In the genomic region with DNA sequence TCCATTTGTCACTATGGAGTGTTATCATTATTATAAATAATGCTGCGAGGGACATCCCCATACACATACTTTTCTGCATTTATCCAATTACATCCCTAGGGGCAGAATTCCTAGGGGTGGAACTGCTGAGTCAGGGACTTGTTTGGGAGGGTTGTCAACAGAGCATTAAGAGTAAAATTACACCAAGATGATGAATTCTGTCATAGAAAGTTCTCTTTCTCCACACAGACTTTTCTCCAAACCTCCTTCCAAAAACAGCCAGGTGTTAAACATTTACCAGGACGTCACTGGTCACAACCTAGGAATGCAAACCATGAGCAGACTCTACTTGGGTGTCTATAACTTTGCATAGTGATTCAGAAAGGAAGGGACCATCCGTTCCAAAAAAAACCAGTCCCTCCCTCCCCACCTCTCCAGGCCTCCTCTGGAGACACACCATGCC, we compare ENCODE assay signal across 16 cellular contexts. TPM values are rescaled to one million over a fixed set of nuclear protein-coding genes. Genes with fewer than 3 reads are reported as not detected.
DNase-seq lines count a peak whose midpoint lies in the region; ATAC-seq and TF ChIP-seq lines count a peak whose summit lies in the region.
"Had no signal": no experiment of that assay in that cellular context is flagged by ENCODE, and none has a peak within 500 bp of the region (broad histone marks: within the 10 kb centered on the region; RNA-seq: fewer than 3 reads in every experiment).

No MANE protein-coding gene starts in this region.

- no peak overlapping the region for H3K4me3 Mint-ChIP-seq in activated CD4-positive, alpha-beta T cell treated with anti-CD3 and anti-CD28 coated beads for 36 hours
- H3K4me3 Mint-ChIP-seq in dendritic cell treated with granulocyte-macrophage colony-stimulating factor and Interleukin-4, amounts not matched to agents 40 ng/mL and 50 ng/mL, for 4 days, result no peak overlapping the region
- H3K4me3 Mint-ChIP-seq: brain, GM23338 had no signal

- H3K9me3 Mint-ChIP-seq in activated CD4-positive, alpha-beta T cell treated with anti-CD3 and anti-CD28 coated beads for 36 hours (ENCODE audit: low read depth), result no peaks in the 10 kb centered on the region
- H3K9me3 Mint-ChIP-seq in dendritic cell treated with granulocyte-macrophage colony-stimulating factor and Interleukin-4, amounts not matched to agents 40 ng/mL and 50 ng/mL, for 4 days, result no peaks in the 10 kb centered on the region
- H3K9me3 Mint-ChIP-seq: brain, GM23338 had no signal

- H3K36me3 Mint-ChIP-seq in activated CD4-positive, alpha-beta T cell treated with anti-CD3 and anti-CD28 coated beads for 36 hours (ENCODE audit: low read depth), result peaks cover 60% of the 10 kb centered on the region
- peaks cover 90% of the 10 kb centered on the region for H3K36me3 Mint-ChIP-seq in dendritic cell treated with granulocyte-macrophage colony-stimulating factor and Interleukin-4, amounts not matched to agents 40 ng/mL and 50 ng/mL, for 4 days (ENCODE audit: low read depth)

- no peak overlapping the region for H3K4me2 ChIP-seq in osteoblast (ENCODE audit: insufficient read depth, low read length)
- H3K4me2 ChIP-seq: GM23338 had no signal

- CTCF ChIA-PET in activated CD4-positive, alpha-beta T cell treated with anti-CD3 and anti-CD28 coated beads for 36 hours (lab: Charles Lee), result no interaction called here

- no peaks in the 10 kb centered on the region for H3K4me1 ChIP-seq in osteoblast (ENCODE audit: insufficient read depth, low read length)

- H3K9me3 ChIP-seq in osteoblast (ENCODE audit: low read depth, low read length), result no peaks in the 10 kb centered on the region

- DNase-seq in activated CD4-positive, alpha-beta T cell treated with anti-CD3 and anti-CD28 coated beads for 36 hours, result no peak
- no peak for DNase-seq in activated CD4-positive, alpha-beta T cell treated with anti-CD3 and anti-CD28 coated beads for 4 hours
- DNase-seq in HuH-7.5 (ENCODE audit: low spot score) (peak; percentile 59), osteoblast (ENCODE audit: insufficient read length, low spot score, missing footprints) (peak; percentile 57), COLO829 (ENCODE audit: low spot score) (no peak), NCI-H1048 (lab: John Stamatoyannopoulos, UW) (no peak)
- DNase-seq: activated CD8-positive, alpha-beta memory T cell treated with anti-CD3 and anti-CD28 coated beads, Interleukin-2, amount 50 U/mL, for 48 hours; KBM-7; OCI-M1; stimulated activated CD4-positive, alpha-beta T cell treated with anti-CD3 and anti-CD28 coated beads, Interleukin-2, amount 100 ng/mL, for 24 hours had no signal

- H3K27ac Mint-ChIP-seq in activated CD4-positive, alpha-beta T cell treated with anti-CD3 and anti-CD28 coated beads for 36 hours, result peak overlapping the region; percentile 7
- H3K27ac Mint-ChIP-seq in dendritic cell treated with granulocyte-macrophage colony-stimulating factor and Interleukin-4, amounts not matched to agents 40 ng/mL and 50 ng/mL, for 4 days, result peak overlapping the region; percentile 71
- H3K27ac Mint-ChIP-seq: brain, GM23338 had no signal

- intact Hi-C loops in activated CD4-positive, alpha-beta T cell treated with anti-CD3 and anti-CD28 coated beads for 36 hours (cut with DNase I, micrococcal nuclease), result no loop called here
- intact Hi-C loops in dendritic cell treated with granulocyte-macrophage colony-stimulating factor and Interleukin-4, amounts not matched to agents 40 ng/mL and 50 ng/mL, for 4 days (cut with micrococcal nuclease), result loop anchor here (10.0 kb wide), 1 partner anchor 268 kb away; no protein-coding TSS in a partner anchor

- H3K27me3 Mint-ChIP-seq in activated CD4-positive, alpha-beta T cell treated with anti-CD3 and anti-CD28 coated beads for 36 hours, result no peaks in the 10 kb centered on the region
- H3K27me3 Mint-ChIP-seq in dendritic cell treated with granulocyte-macrophage colony-stimulating factor and Interleukin-4, amounts not matched to agents 40 ng/mL and 50 ng/mL, for 4 days, result no peaks in the 10 kb centered on the region
- H3K27me3 Mint-ChIP-seq: brain had no signal

- peak; percentile 12 for TF ChIP-seq CTCF in osteoblast (IDR thresholded peaks at IDR 0.05; ENCODE audit: extremely low read depth, low read depth, low read length)

- H3K36me3 ChIP-seq in osteoblast (ENCODE audit: insufficient read depth, low read length), result no peaks in the 10 kb centered on the region

- H3K4me3 ChIP-seq in osteoblast (ENCODE audit: insufficient read depth, low read length), result no peak overlapping the region
- H3K4me3 ChIP-seq: GM23338 had no signal

- H3K4me1 Mint-ChIP-seq in activated CD4-positive, alpha-beta T cell treated with anti-CD3 and anti-CD28 coated beads for 36 hours, result peaks cover 65% of the 10 kb centered on the region
- peaks cover 95% of the 10 kb centered on the region for H3K4me1 Mint-ChIP-seq in dendritic cell treated with granulocyte-macrophage colony-stimulating factor and Interleukin-4, amounts not matched to agents 40 ng/mL and 50 ng/mL, for 4 days (ENCODE audit: low read depth)

- H3K79me2 ChIP-seq in osteoblast (ENCODE audit: insufficient read depth, low read length), result no peaks in the 10 kb centered on the region
- H3K79me2 ChIP-seq: parathyroid adenoma had no signal

- POLR2A ChIA-PET in activated CD4-positive, alpha-beta T cell treated with anti-CD3 and anti-CD28 coated beads for 36 hours (lab: Charles Lee), result no interaction called here

- H3K27me3 ChIP-seq in osteoblast (ENCODE audit: insufficient read depth, low read length), result peaks cover 20% of the 10 kb centered on the region

- no peak overlapping the region for H2AFZ ChIP-seq in osteoblast (ENCODE audit: low read length)
- H2AFZ ChIP-seq: GM23338, parathyroid adenoma had no signal

- no peak for ATAC-seq in activated CD4-positive, alpha-beta T cell treated with anti-CD3 and anti-CD28 coated beads for 36 hours
- ATAC-seq in HG03139 (IDR thresholded peaks at IDR 0.05; ENCODE audit: unreplicated experiment), result no peak
- ATAC-seq: GM23338, left lobe of liver had no signal

- H3K27ac ChIP-seq in osteoblast (ENCODE audit: low read depth, low read length), result no peak overlapping the region
- H3K27ac ChIP-seq: parathyroid adenoma had no signal

- no peaks in the 10 kb centered on the region for H4K20me1 ChIP-seq in osteoblast (ENCODE audit: insufficient read depth, low read length)

RNA-seq across cellular contexts. Expression of a gene that starts 6.2 kb away (rescaled TPM):
- 10 to 100 TPM; 49.1 to 53.7 TPM for total RNA-seq in activated CD4-positive, alpha-beta T cell treated with anti-CD3 and anti-CD28 coated beads for 36 hours
- 1.8 TPM in 2 replicates for total RNA-seq in osteoblast

Comparison
In these comparisons a context has a peak if more than half of its experiments do, and no peak if none do; other contexts are left out.
1. DNase-seq: peak in HuH-7.5 (single experiment) and osteoblast (single experiment); none in activated CD4-positive, alpha-beta T cell treated with anti-CD3 and anti-CD28 coated beads for 36 hours (single experiment), activated CD4-positive, alpha-beta T cell treated with anti-CD3 and anti-CD28 coated beads for 4 hours (0 of 2), COLO829 (single experiment) and NCI-H1048 (single experiment).
2. RNA of a gene that starts 6.2 kb away (total RNA-seq): 49.1 to 53.7 TPM in activated CD4-positive, alpha-beta T cell treated with anti-CD3 and anti-CD28 coated beads for 36 hours; 1.8 TPM in osteoblast; every median in the first group is over 10 times any median in the second.